13 cellular contexts compared by ENCODE assay signal in the genomic region with DNA sequence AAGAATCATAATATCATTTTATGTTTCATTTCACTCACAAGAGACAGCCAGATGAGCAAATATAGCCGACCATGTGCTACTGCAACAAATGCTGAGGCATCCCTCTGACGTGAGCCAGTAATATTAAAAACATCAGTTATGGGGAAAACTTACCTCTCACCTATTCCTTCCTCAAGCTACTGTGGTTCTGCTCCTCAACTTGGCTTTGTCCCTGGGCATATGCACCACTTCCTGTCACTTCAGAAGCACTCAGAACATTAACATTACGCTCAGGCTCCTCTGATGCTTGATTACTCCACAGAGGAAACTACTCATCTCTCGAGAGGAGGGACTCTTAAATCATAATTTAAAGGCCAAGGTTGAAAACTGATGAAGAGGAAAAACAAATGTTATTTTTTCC.
A peak's percentile ranks its signal among the peaks of the same experiment; 100 is the strongest.
DNase-seq lines count a peak whose midpoint lies in the region; FAIRE-seq and TF ChIP-seq lines count a peak whose summit lies in the region.
"Had no signal": no experiment of that assay in that cellular context is flagged by ENCODE, and none has a peak within 500 bp of the region (broad histone marks: within the 10 kb centered on the region; RNA-seq: fewer than 3 reads in every experiment).

No MANE protein-coding gene starts in this region.

- peaks cover 20% of the 10 kb centered on the region for H3K4me1 ChIP-seq in astrocyte (ENCODE audit: insufficient read depth, low read length)
- H3K4me1 ChIP-seq in ovary (ENCODE audit: insufficient read depth), result peaks cover 4% of the 10 kb centered on the region
- H3K4me1 ChIP-seq in sigmoid colon, result no peaks in the 10 kb centered on the region

- H3K36me3 ChIP-seq in astrocyte (ENCODE audit: insufficient read depth, low read length) (no peaks in the 10 kb centered on the region), neural cell (ENCODE audit: insufficient read depth, low read length) (no peaks in the 10 kb centered on the region), ovary (no peaks in the 10 kb centered on the region), sigmoid colon (no peaks in the 10 kb centered on the region)

- peak overlapping the region; percentile 42 for H3K9ac ChIP-seq in astrocyte (ENCODE audit: low read length)
- peak overlapping the region; percentile 27 for H3K9ac ChIP-seq in neural cell (ENCODE audit: low read length)

- peaks cover 25% of the 10 kb centered on the region for H3K4me1 Mint-ChIP-seq in astrocyte (ENCODE audit: low read depth, unreplicated experiment)

- peak overlapping the region; percentile 21 for H3K4me2 ChIP-seq in astrocyte (ENCODE audit: low read length)
- no peak overlapping the region for H3K4me2 ChIP-seq in neural cell (ENCODE audit: low read length)

- H4K20me1 ChIP-seq in astrocyte (ENCODE audit: insufficient read depth, low read length), result no peaks in the 10 kb centered on the region
- H4K20me1 ChIP-seq in neural cell (ENCODE audit: insufficient read depth), result no peaks in the 10 kb centered on the region

- DNase-seq in DMS 273 (lab: John Stamatoyannopoulos, UW; ENCODE audit: unreplicated experiment) (peak; percentile 74), DMS 273 treated with DMSO at 0.1 percent for 48 hours (lab: John Stamatoyannopoulos, UW) (no peak), NCI-H1694 treated with DMSO at 0.1 percent for 48 hours (lab: John Stamatoyannopoulos, UW) (peak; percentile 95), astrocyte (ENCODE audit: low read depth) (no peak), ovary (no peak), sigmoid colon (no peak)
- no peak for DNase-seq in stimulated activated CD4-positive, alpha-beta T cell treated with anti-CD3 and anti-CD28 coated beads, Interleukin-4, amount 100 ng/mL, for 4 hours
- DNase-seq: activated T-cell treated with anti-CD3 and anti-CD28 coated beads for 4 hours, midbrain, RPMI8226 had no signal

- no peak for TF ChIP-seq CTCF in astrocyte (IDR thresholded peaks at IDR 0.05; ENCODE audit: insufficient read depth, low read depth, low read length)
- TF ChIP-seq CTCF in neural cell (IDR thresholded peaks at IDR 0.05; ENCODE audit: poor library complexity, severe bottlenecking), result no peak
- TF ChIP-seq CTCF in ovary (IDR thresholded peaks at IDR 0.05), result no peak
- TF ChIP-seq CTCF in sigmoid colon (IDR thresholded peaks at IDR 0.05), result no peak

- H3K79me2 ChIP-seq in astrocyte (ENCODE audit: insufficient read depth, low read length) (no peaks in the 10 kb centered on the region), neural cell (replicated peaks; ENCODE audit: insufficient read depth, low read length) (no peaks in the 10 kb centered on the region)

- H2AFZ ChIP-seq in astrocyte (ENCODE audit: low read depth, low read length), result peak overlapping the region; percentile 10
- peak overlapping the region; percentile 11 for H2AFZ ChIP-seq in neural cell (ENCODE audit: low read depth, low read length)

- H3K27ac Mint-ChIP-seq in astrocyte (ENCODE audit: unreplicated experiment), result peak overlapping the region; percentile 89

- H3K27ac ChIP-seq in astrocyte (ENCODE audit: low read depth, low read length) (peak overlapping the region; percentile 84), neural cell (ENCODE audit: low read length) (peak overlapping the region; percentile 71), ovary (no peak overlapping the region), sigmoid colon (no peak overlapping the region)
- H3K27ac ChIP-seq: 22Rv1, VCaP had no signal

- H3K27me3 ChIP-seq in astrocyte (ENCODE audit: insufficient read depth, low read length) (no peaks in the 10 kb centered on the region), neural cell (ENCODE audit: insufficient read depth, low read depth, low read length) (no peaks in the 10 kb centered on the region), ovary (no peaks in the 10 kb centered on the region), sigmoid colon (no peaks in the 10 kb centered on the region)

- TF ChIP-seq POLR2A in ovary (IDR thresholded peaks at IDR 0.05) (no peak), sigmoid colon (IDR thresholded peaks at IDR 0.05) (no peak)

- H3F3A ChIP-seq in neural cell (ENCODE audit: insufficient read depth, low read length, poor library complexity, severe bottlenecking), result no peaks in the 10 kb centered on the region

- no peak for TF ChIP-seq EP300 in neural cell (conservative IDR thresholded peaks at IDR 0.05; ENCODE audit: poor library complexity, severe bottlenecking)
- TF ChIP-seq EP300 in ovary (IDR thresholded peaks at IDR 0.05), result no peak
- no peak for TF ChIP-seq EP300 in sigmoid colon (IDR thresholded peaks at IDR 0.05)

- TF ChIP-seq RAD21 in neural cell (conservative IDR thresholded peaks at IDR 0.05), result no peak

- FAIRE-seq in astrocyte (lab: Jason Lieb, UNC), result peak; percentile 34

- H3K36me3 Mint-ChIP-seq in astrocyte (ENCODE audit: low read depth, unreplicated experiment), result peaks cover 4% of the 10 kb centered on the region

- 46 to 48% (median 46%) methylated on average over 4 of the region's 4 CpGs for WGBS in ovary, 3 donors
- 63 to 75% methylated on average over 4 of the region's 4 CpGs for WGBS in sigmoid colon, 2 donors

- H3K9me3 ChIP-seq in astrocyte (ENCODE audit: insufficient read depth, low read depth, low read length) (peaks cover 4% of the 10 kb centered on the region), neural cell (ENCODE audit: low read length) (no peaks in the 10 kb centered on the region), ovary (no peaks in the 10 kb centered on the region), sigmoid colon (peaks cover 0 to 2% (median 0%) of the 10 kb centered on the region in 4 donors)

- no peak overlapping the region for H3K4me3 ChIP-seq in astrocyte (ENCODE audit: insufficient read depth, low read depth, low read length)
- no peak overlapping the region for H3K4me3 ChIP-seq in neural cell (ENCODE audit: low read length)
- H3K4me3 ChIP-seq in ovary, result no peak overlapping the region
- H3K4me3 ChIP-seq in sigmoid colon, result no peak overlapping the region

- H3K27me3 Mint-ChIP-seq in astrocyte (ENCODE audit: low read depth, unreplicated experiment), result no peaks in the 10 kb centered on the region

- H3K4me3 Mint-ChIP-seq in astrocyte (ENCODE audit: unreplicated experiment), result no peak overlapping the region

- peaks cover 6% of the 10 kb centered on the region for H3K9me3 Mint-ChIP-seq in astrocyte (ENCODE audit: unreplicated experiment)

- intact Hi-C loops in ovary (cut with DNase I), result no loop called here
- intact Hi-C loops in sigmoid colon (cut with DNase I), result no loop called here

- no peaks in the 10 kb centered on the region for H3K9me2 ChIP-seq in neural cell (ENCODE audit: insufficient read depth, low read length)

TF ChIP-seq in neural cell, 6 proteins besides CTCF, POLR2A, EP300 and RAD21:
- TF ChIP-seq SMC3 (conservative IDR thresholded peaks at IDR 0.05; ENCODE audit: poor library complexity) (no peak), TAF1 (IDR thresholded peaks at IDR 0.05; ENCODE audit: low read depth) (no peak), POLR2AphosphoS5 (IDR thresholded peaks at IDR 0.05) (no peak), EZH2 (IDR thresholded peaks at IDR 0.05; ENCODE audit: borderline replicate concordance, insufficient read depth, low read length, poor library complexity, severe bottlenecking) (no peak)
- TF ChIP-seq, protein P1, sequence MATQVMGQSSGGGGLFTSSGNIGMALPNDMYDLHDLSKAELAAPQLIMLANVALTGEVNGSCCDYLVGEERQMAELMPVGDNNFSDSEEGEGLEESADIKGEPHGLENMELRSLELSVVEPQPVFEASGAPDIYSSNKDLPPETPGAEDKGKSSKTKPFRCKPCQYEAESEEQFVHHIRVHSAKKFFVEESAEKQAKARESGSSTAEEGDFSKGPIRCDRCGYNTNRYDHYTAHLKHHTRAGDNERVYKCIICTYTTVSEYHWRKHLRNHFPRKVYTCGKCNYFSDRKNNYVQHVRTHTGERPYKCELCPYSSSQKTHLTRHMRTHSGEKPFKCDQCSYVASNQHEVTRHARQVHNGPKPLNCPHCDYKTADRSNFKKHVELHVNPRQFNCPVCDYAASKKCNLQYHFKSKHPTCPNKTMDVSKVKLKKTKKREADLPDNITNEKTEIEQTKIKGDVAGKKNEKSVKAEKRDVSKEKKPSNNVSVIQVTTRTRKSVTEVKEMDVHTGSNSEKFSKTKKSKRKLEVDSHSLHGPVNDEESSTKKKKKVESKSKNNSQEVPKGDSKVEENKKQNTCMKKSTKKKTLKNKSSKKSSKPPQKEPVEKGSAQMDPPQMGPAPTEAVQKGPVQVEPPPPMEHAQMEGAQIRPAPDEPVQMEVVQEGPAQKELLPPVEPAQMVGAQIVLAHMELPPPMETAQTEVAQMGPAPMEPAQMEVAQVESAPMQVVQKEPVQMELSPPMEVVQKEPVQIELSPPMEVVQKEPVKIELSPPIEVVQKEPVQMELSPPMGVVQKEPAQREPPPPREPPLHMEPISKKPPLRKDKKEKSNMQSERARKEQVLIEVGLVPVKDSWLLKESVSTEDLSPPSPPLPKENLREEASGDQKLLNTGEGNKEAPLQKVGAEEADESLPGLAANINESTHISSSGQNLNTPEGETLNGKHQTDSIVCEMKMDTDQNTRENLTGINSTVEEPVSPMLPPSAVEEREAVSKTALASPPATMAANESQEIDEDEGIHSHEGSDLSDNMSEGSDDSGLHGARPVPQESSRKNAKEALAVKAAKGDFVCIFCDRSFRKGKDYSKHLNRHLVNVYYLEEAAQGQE (IDR thresholded peaks at IDR 0.05; ENCODE audit: borderline replicate concordance), result no peak

Comparison
In these comparisons a context has a peak if more than half of its experiments do, and no peak if none do; other contexts are left out.
1. DNase-seq: peak in DMS 273 (single experiment) and NCI-H1694 treated with DMSO at 0.1 percent for 48 hours (single experiment); none in DMS 273 treated with DMSO at 0.1 percent for 48 hours (single experiment), astrocyte (single experiment), stimulated activated CD4-positive, alpha-beta T cell treated with anti-CD3 and anti-CD28 coated beads, Interleukin-4, amount 100 ng/mL, for 4 hours (0 of 2), ovary (0 of 5) and sigmoid colon (single experiment).
2. H3K27ac ChIP-seq: peak in astrocyte (single experiment) and neural cell (single experiment); none in ovary (0 of 2) and sigmoid colon (0 of 4).